Comparison of ENCODE assay signal across 7 cellular contexts in the genomic region with DNA sequence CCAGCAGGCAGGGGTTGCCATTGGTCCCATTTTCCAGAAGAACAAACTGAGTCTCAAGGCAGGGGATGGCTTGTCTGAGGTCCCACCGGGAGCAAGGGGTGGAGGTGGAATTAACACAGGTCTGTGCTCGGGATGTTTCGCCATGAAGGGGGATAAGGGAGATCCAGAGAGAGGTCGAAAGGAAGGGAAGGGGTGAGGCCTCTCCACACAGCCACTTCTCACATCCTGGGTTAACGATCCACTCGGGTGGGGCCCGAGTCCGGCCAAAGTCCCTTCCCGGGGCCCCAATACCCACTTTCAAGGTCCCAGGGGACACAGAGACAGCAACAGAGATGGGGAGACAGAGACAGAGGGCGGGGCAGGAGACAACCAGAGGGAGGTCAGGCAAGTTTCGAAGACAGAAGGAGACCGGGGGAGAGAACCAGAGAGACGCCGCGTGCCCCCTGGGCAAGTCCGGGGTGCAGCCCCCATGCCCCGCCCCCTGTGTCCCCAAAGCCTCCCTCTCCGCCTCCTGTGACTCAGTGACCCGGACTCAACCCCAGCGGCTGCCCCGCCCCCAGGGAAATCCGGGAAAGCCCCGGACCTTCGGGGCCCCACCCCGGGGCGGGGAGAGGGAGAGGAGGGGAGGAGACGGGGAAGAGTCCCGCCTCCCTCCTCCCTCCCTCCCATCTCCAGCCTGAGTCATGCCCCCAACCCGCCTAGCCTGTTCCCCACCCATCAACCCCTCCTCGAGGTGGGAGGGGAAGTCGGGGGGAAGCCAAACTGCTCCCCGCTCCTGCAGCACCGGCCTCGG. TPM values are rescaled to one million over a fixed set of nuclear protein-coding genes. Genes with fewer than 3 reads are reported as not detected.
DNase-seq lines count a peak whose midpoint lies in the region; ATAC-seq and TF ChIP-seq lines count a peak whose summit lies in the region.

No MANE protein-coding gene starts in this region.

- peak overlapping the region; percentile 87 for H3K4me3 Mint-ChIP-seq in activated T-cell treated with anti-CD3 and anti-CD28 coated beads, Interleukin-2, amount 50 U/mL, for 4 hours

- DNase-seq in activated T-cell treated with anti-CD3 and anti-CD28 coated beads, Interleukin-2, amount 50 U/mL, for 4 hours, result peak; percentile 95
- DNase-seq in myocyte (ENCODE audit: low read depth), result peak; percentile 97
- peak; percentile 89 to 91 for DNase-seq in stimulated activated CD8-positive, alpha-beta memory T cell treated with anti-CD3 and anti-CD28 coated beads, Interleukin-7, amount 100 ng/mL, for 4 hours (ENCODE audit: low read depth in 2 of 2)

- H3K4me3 ChIP-seq in OCI-LY1 (ENCODE audit: low read depth, low read length, poor library complexity, severe bottlenecking) (peak overlapping the region; percentile 84), esophagus (ENCODE audit: low read depth in 1 of 2, low read length in 2 of 2) (peak overlapping the region; percentile 44 to 87)

- H3K4me2 ChIP-seq in OCI-LY1 (ENCODE audit: low read length), result peak overlapping the region; percentile 80

- H3K9ac ChIP-seq in OCI-LY1 (ENCODE audit: low read length), result peak overlapping the region; percentile 65

- ATAC-seq in HG02970 (IDR thresholded peaks at IDR 0.05; ENCODE audit: low FRiP score, unreplicated experiment), result peak; percentile 50
- peak; percentile 85 to 88 for ATAC-seq in activated T-cell treated with anti-CD3 and anti-CD28 coated beads, Interleukin-2, amount 50 U/mL, for 4 hours

- H3K36me3 ChIP-seq in OCI-LY1 (ENCODE audit: insufficient read depth, low read length) (peaks cover 6% of the 10 kb centered on the region; the same call in 1 of the 2 replicates), esophagus (ENCODE audit: control insufficient read depth in 2 of 2, insufficient read depth in 2 of 2, low read length in 1 of 2) (peaks cover 0 to 9% of the 10 kb centered on the region in 2 donors)

- H3K36me3 Mint-ChIP-seq in activated T-cell treated with anti-CD3 and anti-CD28 coated beads, Interleukin-2, amount 50 U/mL, for 4 hours (ENCODE audit: insufficient read depth), result peaks cover 2% of the 10 kb centered on the region

- peaks cover 6% of the 10 kb centered on the region for H3F3A ChIP-seq in OCI-LY1 (ENCODE audit: insufficient read depth, low read length)

- no peaks in the 10 kb centered on the region for H3K9me2 ChIP-seq in OCI-LY1 (ENCODE audit: low read depth, low read length)

- H3K79me2 ChIP-seq in OCI-LY1 (ENCODE audit: insufficient read depth, low read length), result no peaks in the 10 kb centered on the region

- peak; percentile 32 for TF ChIP-seq POLR2A in GM10847 (IDR thresholded peaks at IDR 0.05; ENCODE audit: extremely low read depth, insufficient read length)

- H4K20me1 ChIP-seq in OCI-LY1 (ENCODE audit: insufficient read depth, low read length), result no peaks in the 10 kb centered on the region

- no peaks in the 10 kb centered on the region; the same call in 1 of the 2 replicates for H3K27me3 ChIP-seq in OCI-LY1 (ENCODE audit: insufficient read depth, low read length)
- H3K27me3 ChIP-seq in esophagus (ENCODE audit: control insufficient read depth in 1 of 2, insufficient read depth in 2 of 2, low read length in 2 of 2), result no peaks in the 10 kb centered on the region

- peak overlapping the region; percentile 86 for H3K27ac ChIP-seq in OCI-LY1 (ENCODE audit: low read depth, low read length, poor library complexity, severe bottlenecking)
- peak overlapping the region; percentile 100 for H3K27ac ChIP-seq in esophagus (ENCODE audit: low read depth in 2 of 2, low read length in 1 of 2)

- no peaks in the 10 kb centered on the region for H3K27me3 Mint-ChIP-seq in activated T-cell treated with anti-CD3 and anti-CD28 coated beads, Interleukin-2, amount 50 U/mL, for 4 hours (ENCODE audit: low read depth)

- no peaks in the 10 kb centered on the region for H3K9me3 ChIP-seq in OCI-LY1 (ENCODE audit: low read length)
- no peaks in the 10 kb centered on the region for H3K9me3 ChIP-seq in esophagus (ENCODE audit: control insufficient read depth in 2 of 2, insufficient read depth in 1 of 2, low read depth in 1 of 2, low read length in 1 of 2)

- H2AFZ ChIP-seq in OCI-LY1 (ENCODE audit: low read length), result no peak overlapping the region

- H3K4me1 ChIP-seq in OCI-LY1 (ENCODE audit: insufficient read depth, low read length, severe bottlenecking) (peaks cover 46% of the 10 kb centered on the region), esophagus (ENCODE audit: control insufficient read depth in 2 of 2, insufficient read depth in 2 of 2, low read length in 1 of 2) (peaks cover 2 to 25% of the 10 kb centered on the region in 2 donors)

- H3K4me1 Mint-ChIP-seq in activated T-cell treated with anti-CD3 and anti-CD28 coated beads, Interleukin-2, amount 50 U/mL, for 4 hours (ENCODE audit: low read depth), result peaks cover 51% of the 10 kb centered on the region

- H3K9me3 Mint-ChIP-seq in activated T-cell treated with anti-CD3 and anti-CD28 coated beads, Interleukin-2, amount 50 U/mL, for 4 hours, result no peaks in the 10 kb centered on the region

- TF ChIP-seq CTCF in OCI-LY1 (IDR thresholded peaks at IDR 0.05; ENCODE audit: low read length), result no peak

- 6 to 10% methylated on average over 21 to 34 of the region's 34 CpGs for WGBS in esophagus, 2 donors

RNA-seq across cellular contexts. Expression of gene BCL3, which starts 1.4 kb away (rescaled TPM):
- total RNA-seq in activated T-cell treated with anti-CD3 and anti-CD28 coated beads, Interleukin-2, amount 50 U/mL, for 4 hours, result 10 to 100 TPM; 27.9 to 35.3 (median 34.6) TPM
- polyA plus RNA-seq in esophagus, result 100 to 1,000 TPM in 1 of 2 donors, 10 to 100 TPM in 1; 64.5 to 107 TPM
- 25.8 and 28.6 TPM in 2 replicates for total RNA-seq in myocyte
- polyA plus RNA-seq in myocyte (2012), result 8.1 TPM

RNA-seq across cellular contexts. Expression of gene CBLC, which starts 30.5 kb away (rescaled TPM):
- under 1 TPM in 1 of 3 donors, not detected in 2; 0.23 TPM for total RNA-seq in activated T-cell treated with anti-CD3 and anti-CD28 coated beads, Interleukin-2, amount 50 U/mL, for 4 hours
- polyA plus RNA-seq in esophagus, result 10 to 100 TPM; 35.0 to 39.4 TPM
- not detected in 2 replicates for total RNA-seq in myocyte
- not detected for polyA plus RNA-seq in myocyte (2012)

RNA-seq across cellular contexts. Expression of gene CEACAM16, which starts 48.2 kb away (rescaled TPM):
- total RNA-seq in activated T-cell treated with anti-CD3 and anti-CD28 coated beads, Interleukin-2, amount 50 U/mL, for 4 hours, result not detected
- under 1 TPM in 1 of 2 donors, not detected in 1; 0.16 TPM for polyA plus RNA-seq in esophagus
- total RNA-seq in myocyte, result 5.0 and 6.1 TPM in 2 replicates
- polyA plus RNA-seq in myocyte (2012), result 5.7 TPM

Comparison
In these comparisons a context has a peak if more than half of its experiments do, and no peak if none do; other contexts are left out.
1. Peak in every context shown above with its lines: DNase-seq, ATAC-seq, H3K4me3 ChIP-seq and H3K27ac ChIP-seq.